36 cellular contexts compared by ENCODE assay signal in the genomic region with DNA sequence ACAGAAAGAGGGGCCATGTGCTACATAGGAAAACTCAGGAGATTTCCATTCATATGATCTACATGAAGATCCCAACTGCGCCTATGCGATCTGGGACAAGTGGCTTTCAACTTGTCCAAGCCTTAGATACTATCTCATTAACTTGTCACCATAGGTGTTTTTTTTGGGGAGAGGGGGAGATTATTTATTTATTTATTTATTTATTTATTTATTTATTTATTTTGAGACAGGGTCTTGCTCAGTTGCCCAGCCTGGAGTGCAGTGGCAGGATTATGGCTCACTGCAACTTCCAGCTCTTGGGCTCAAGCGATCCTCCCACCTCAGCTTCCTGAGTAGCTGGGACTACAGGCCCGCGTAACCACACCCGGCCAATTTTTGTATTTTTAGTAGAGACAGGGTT. TPM values are rescaled to one million over a fixed set of nuclear protein-coding genes. Genes with fewer than 3 reads are reported as not detected.
"Had no signal": no experiment of that assay in that cellular context is flagged by ENCODE, and none has a peak within 500 bp of the region (broad histone marks: within the 10 kb centered on the region; RNA-seq: fewer than 3 reads in every experiment).

No MANE protein-coding gene starts in this region.

- DNase-seq: activated B cell treated with CpG ODN at 0.5 μM for 24 hours; activated CD4-positive, alpha-beta memory T cell treated with anti-CD3 and anti-CD28 coated beads for 36 hours; activated CD4-positive, alpha-beta T cell treated with anti-CD3 and anti-CD28 coated beads for 4 hours; activated CD4-positive, alpha-beta T cell treated with anti-CD3 and anti-CD28 coated beads, Interleukin-2, amount 10 ng/mL, durations not matched to agents 24 days and 14 days; activated CD4-positive, alpha-beta T cell treated with anti-CD3 and anti-CD28 coated beads, Interleukin-2, amount 50 U/mL, for 1 hour; activated CD4-positive, alpha-beta T cell treated with anti-CD3 and anti-CD28 coated beads, Interleukin-2, amount 50 U/mL, for 4 hours; activated CD4-positive, CD25-positive, alpha-beta regulatory T cell treated with anti-CD3 and anti-CD28 coated beads, Interleukin-2, amount 50 U/mL, for 72 hours; activated CD8-positive, alpha-beta memory T cell treated with anti-CD3 and anti-CD28 coated beads, Interleukin-2, amount 50 U/mL, for 4 hours; activated CD8-positive, alpha-beta T cell treated with anti-CD3 and anti-CD28 coated beads for 36 hours; activated effector memory CD4-positive, alpha-beta T cell treated with anti-CD3 and anti-CD28 coated beads, Interleukin-2, amount 50 U/mL, for 16 hours; activated gamma-delta T cell treated with Interleukin-2 at 50 U/mL for 16 hours; activated naive CD4-positive, alpha-beta T cell; activated naive CD4-positive, alpha-beta T cell treated with anti-CD3 and anti-CD28 coated beads for 36 hours; activated naive CD4-positive, alpha-beta T cell treated with anti-CD3 and anti-CD28 coated beads, Interleukin-2, amount 50 U/mL, for 16 hours; activated naive CD8-positive, alpha-beta T cell treated with anti-CD3 and anti-CD28 coated beads for 36 hours; activated T-cell treated with anti-CD3 and anti-CD28 coated beads for 4 hours; activated T-cell treated with anti-CD3 and anti-CD28 coated beads, Interleukin-2, amount 50 U/mL, for 1 hour; activated T-cell treated with anti-CD3 and anti-CD28 coated beads, Interleukin-2, amount 50 U/mL, for 4 hours; activated T-cell treated with anti-CD3 and anti-CD28 coated beads, Interleukin-2, amount 50 U/mL, for 72 hours; amniotic stem cell; aorta; body of pancreas; brain microvascular endothelial cell; central memory CD4-positive, alpha-beta T cell; T-helper 1 cell; T-helper 2 cell; T-helper 9 cell had no signal

- ATAC-seq: activated CD8-positive, alpha-beta T cell treated with anti-CD3 and anti-CD28 coated beads for 36 hours; activated naive CD4-positive, alpha-beta T cell treated with anti-CD3 and anti-CD28 coated beads, Interleukin-2, amount 50 U/mL, for 72 hours; activated T-cell treated with anti-CD3 and anti-CD28 coated beads, Interleukin-2, amount 50 U/mL, for 4 hours; activated T-cell treated with anti-CD3 and anti-CD28 coated beads, Interleukin-2, amount 50 U/mL, for 72 hours; activated T-helper 17 cell treated with anti-CD3 and anti-CD28 coated beads, Interleukin-2, amount 50 U/mL, for 72 hours; body of pancreas had no signal

- H3K4me3 ChIP-seq: adrenal gland, body of pancreas, breast epithelium had no signal

- FAIRE-seq: astrocyte, TTC549 had no signal

- H3K36me3 ChIP-seq: breast epithelium had no signal

- H3K9me3 ChIP-seq: adrenal gland, body of pancreas, breast epithelium had no signal

- H3K27me3 ChIP-seq: adrenal gland, body of pancreas, brain microvascular endothelial cell, breast epithelium had no signal

- H3K27ac ChIP-seq: body of pancreas, brain microvascular endothelial cell, breast epithelium, VCaP had no signal

- H3K4me1 ChIP-seq: breast epithelium had no signal

RNA-seq across cellular contexts. Expression of a gene that starts 11.3 kb away (rescaled TPM):
- total RNA-seq: activated CD4-positive, alpha-beta memory T cell treated with anti-CD3 and anti-CD28 coated beads for 36 hours; activated CD4-positive, alpha-beta T cell treated with anti-CD3 and anti-CD28 coated beads, Interleukin-2, amount 10 ng/mL, durations not matched to agents 24 days and 14 days; activated CD8-positive, alpha-beta memory T cell treated with anti-CD3 and anti-CD28 coated beads for 36 hours; activated naive CD4-positive, alpha-beta T cell treated with anti-CD3 and anti-CD28 coated beads for 36 hours; activated naive CD4-positive, alpha-beta T cell treated with anti-CD3 and anti-CD28 coated beads, Interleukin-2, amount 50 U/mL, for 72 hours; activated naive CD8-positive, alpha-beta T cell treated with anti-CD3 and anti-CD28 coated beads for 36 hours; activated T-cell treated with anti-CD3 and anti-CD28 coated beads, Interleukin-2, amount 50 U/mL, for 4 hours; activated T-cell treated with anti-CD3 and anti-CD28 coated beads, Interleukin-2, amount 50 U/mL, for 72 hours; activated T-helper 1 cell treated with anti-CD3 and anti-CD28 coated beads, Interleukin-12 subunit alpha, Interleukin-12 subunit beta, Interleukin-2, Interleukin-4 antibody, amounts not matched to agents 30 ng/mL and 10 ng/mL and 1 ng/mL, durations not matched to agents 14 hours and 24 hours and 36 hours; activated T-helper 17 cell treated with anti-CD3 and anti-CD28 coated beads, Interleukin-2, amount 50 U/mL, for 72 hours had no signal

RNA-seq across cellular contexts. Expression of a gene that starts 51.4 kb away (rescaled TPM):
- total RNA-seq: activated CD4-positive, alpha-beta T cell treated with anti-CD3 and anti-CD28 coated beads, Interleukin-2, amount 10 ng/mL, durations not matched to agents 24 days and 14 days; activated T-helper 1 cell treated with anti-CD3 and anti-CD28 coated beads, Interleukin-12 subunit alpha, Interleukin-12 subunit beta, Interleukin-2, Interleukin-4 antibody, amounts not matched to agents 30 ng/mL and 10 ng/mL and 1 ng/mL, durations not matched to agents 14 hours and 24 hours and 36 hours had no signal
